8 cellular contexts compared by ENCODE assay signal in genomic region chr3:20039765-20040475, GRCh38. TPM values are rescaled to one million over a fixed set of nuclear protein-coding genes. Genes with fewer than 3 reads are reported as not detected.
DNase-seq lines count a peak whose midpoint lies in the region; ATAC-seq, FAIRE-seq and TF ChIP-seq lines count a peak whose summit lies in the region.

Gene KAT2B, plus strand, starts transcription at chr3:20040446. Its CDS starts 32 bp downstream, at chr3:20040478.

- no peaks in the 10 kb centered on the region for H3K27me3 ChIP-seq in GM06990 (replicated peaks; ENCODE audit: control insufficient read depth, insufficient read depth, low read length)
- H3K27me3 ChIP-seq in adrenal gland = no peaks in the 10 kb centered on the region
- H3K27me3 ChIP-seq in prostate gland (replicated peaks; ENCODE audit: insufficient read depth) = no peaks in the 10 kb centered on the region

- intact Hi-C loops in adrenal gland (cut with DNase I) (loop anchor here (10.0 kb wide), 2 partner anchors 95 to 145 kb away; partner anchors contain the start of genes RAB5A (in 1 of the 2) and SGO1 (in 1 of the 2)), left cardiac atrium (cut with DNase I) (loop anchor here in 1 of 2 donors (5.0 kb wide), 3 partner anchors 42 to 147 kb away; partner anchors contain the start of genes RAB5A and SGO1), prostate gland (cut with DNase I) (loop anchor here (2.0 to 5.0 kb wide), 3 partner anchors 93 to 145 kb away; partner anchors contain the start of gene RAB5A)

- peak; percentile 93 for TF ChIP-seq CTCF in GM06990 (IDR thresholded peaks at IDR 0.05; ENCODE audit: insufficient read depth, low read length, poor library complexity, severe bottlenecking)
- peak; percentile 65 for TF ChIP-seq CTCF in LNCaP clone FGC (IDR thresholded peaks at IDR 0.05; ENCODE audit: control insufficient read depth, extremely low read depth, insufficient read depth)
- peak; percentile 55 to 70 (median 66) for TF ChIP-seq CTCF in adrenal gland (IDR thresholded peaks at IDR 0.05)
- peak; percentile 64 to 84 (median 78) for TF ChIP-seq CTCF in prostate gland (IDR thresholded peaks at IDR 0.05)

- H3K27ac ChIP-seq in adrenal gland (peak within 1 kb of the TSS; percentile 79 to 98 (median 88)), prostate gland (peak within 1 kb of the TSS; percentile 97)

- DNase-seq in GM06990 (ENCODE audit: extremely low read depth, insufficient read length) (peak; percentile 89), LNCaP clone FGC (ENCODE audit: low read depth) (no peak), T-helper 1 cell (peak; percentile 71 to 88 (median 76)), adrenal gland (peak; percentile 71 to 86 (median 80)), left cardiac atrium (peak; percentile 80), prostate gland (ENCODE audit: low spot score) (peak; percentile 79), urothelium cell line (ENCODE audit: low spot score) (peak; percentile 84)

- 0 to 1% (median 1%) methylated on average over 5 to 44 of the region's 66 CpGs for WGBS in adrenal gland, 4 donors
- WGBS in prostate gland = 1% methylated on average over 33 of the region's 66 CpGs

- H3K4me1 ChIP-seq in adrenal gland (replicated peaks in 1 of 2) (peaks cover 33 to 39% of the 10 kb centered on the region in 2 donors), prostate gland (replicated peaks) (no peaks in the 10 kb centered on the region)

- peak; percentile 55 for ATAC-seq in GM21825 (IDR thresholded peaks at IDR 0.05; ENCODE audit: unreplicated experiment)
- ATAC-seq in left cardiac atrium = peak; percentile 79 to 81

- H3K4me3 ChIP-seq in GM06990 (replicated peaks; ENCODE audit: low read depth, low read length) (peak within 1 kb of the TSS; percentile 79), LNCaP clone FGC (ENCODE audit: low read depth, low read length) (peak within 1 kb of the TSS; percentile 73), adrenal gland (peak within 1 kb of the TSS; percentile 61 to 99 (median 76)), prostate gland (peak within 1 kb of the TSS; percentile 62 to 74)

- H3K36me3 ChIP-seq in GM06990 (ENCODE audit: control insufficient read depth, insufficient read depth, low read length) = no peaks in the 10 kb centered on the region
- H3K36me3 ChIP-seq in adrenal gland (replicated peaks in 1 of 2) = no peaks in the 10 kb centered on the region
- H3K36me3 ChIP-seq in prostate gland = no peaks in the 10 kb centered on the region

- H3K9me3 ChIP-seq in adrenal gland (replicated peaks in 1 of 3) (no peaks in the 10 kb centered on the region), prostate gland (no peaks in the 10 kb centered on the region)

- no peak for FAIRE-seq in urothelium cell line (lab: Jason Lieb, UNC)

- TF ChIP-seq POLR2A in adrenal gland (IDR thresholded peaks at IDR 0.05) (peak; percentile 16 to 54), prostate gland (IDR thresholded peaks at IDR 0.05) (peak; percentile 54)

RNA-seq across cellular contexts. Expression of gene KAT2B, which starts in this region (rescaled TPM):
- total RNA-seq in adrenal gland (10 to 100 TPM; 17.0 to 32.2 (median 21.3) TPM), left cardiac atrium (10 to 100 TPM; 59.8 to 73.3 TPM), prostate gland (10 to 100 TPM; 16.4 to 31.7 TPM)
- polyA plus RNA-seq in adrenal gland = 10 to 100 TPM in 2 of 3 donors, 1 to 10 TPM in 1; 5.4 to 16.7 (median 10.6) TPM
